In the genomic region with DNA sequence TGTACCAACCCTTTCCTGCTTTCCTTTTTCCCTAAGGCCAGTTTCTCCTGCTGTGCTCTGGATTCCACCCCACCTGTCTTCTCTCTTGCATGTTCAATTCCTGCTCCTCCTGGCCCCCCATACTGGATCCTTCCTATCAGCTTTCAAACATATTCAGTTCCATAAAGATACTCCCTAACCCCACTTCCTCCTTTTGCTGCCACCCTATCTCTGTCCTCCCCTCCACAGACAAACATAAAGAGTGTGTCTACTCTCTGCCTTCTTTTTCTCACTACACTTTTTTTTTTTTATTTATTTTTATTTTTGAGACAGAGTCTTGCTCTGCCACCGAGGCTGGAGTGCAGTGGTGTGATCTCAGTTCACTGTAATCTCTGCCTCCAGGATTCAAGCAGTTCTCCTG, we compare ENCODE assay signal across 24 cellular contexts.
"Had no signal": no experiment of that assay in that cellular context is flagged by ENCODE, and none has a peak within 500 bp of the region (broad histone marks: within the 10 kb centered on the region; RNA-seq: fewer than 3 reads in every experiment).

No MANE protein-coding gene starts in this region.

- DNase-seq: activated CD4-positive, alpha-beta memory T cell treated with anti-CD3 and anti-CD28 coated beads, Interleukin-2, amount 10 ng/mL, durations not matched to agents 7 days and 5 days; activated CD4-positive, alpha-beta T cell treated with anti-CD3 and anti-CD28 coated beads, Interleukin-2, amount 50 U/mL, for 1 hour; activated CD4-positive, CD25-positive, alpha-beta regulatory T cell; activated gamma-delta T cell; activated naive CD4-positive, alpha-beta T cell treated with anti-CD3 and anti-CD28 coated beads for 36 hours; activated T-cell treated with anti-CD3 and anti-CD28 coated beads for 4 hours; activated T-cell treated with anti-CD3 and anti-CD28 coated beads, Interleukin-2, amount 50 U/mL, for 48 hours; amygdala; MM.1S; NCI-H1105; NCI-H1436; NCI-H1694 treated with DMSO at 0.1 percent for 48 hours; NCI-H2029 treated with DMSO at 0.1 percent for 48 hours; NCI-H510A treated with DMSO at 0.1 percent for 48 hours; NCI-H69; RPMI8226; T-helper 1 cell had no signal

- H3K36me3 Mint-ChIP-seq: brain, IgD-negative memory B cell had no signal

- ATAC-seq: activated T-helper 17 cell treated with anti-CD3 and anti-CD28 coated beads, Interleukin-2, amount 50 U/mL, for 72 hours; Panc1; Right ventricle myocardium inferior had no signal

- H3K4me1 Mint-ChIP-seq: activated CD4-positive, alpha-beta memory T cell treated with anti-CD3 and anti-CD28 coated beads, Interleukin-2, amount 10 ng/mL, durations not matched to agents 7 days and 5 days; activated T-helper 17 cell treated with anti-CD3 and anti-CD28 coated beads, Interleukin-2, amount 50 U/mL, for 72 hours; brain; central memory CD8-positive, alpha-beta T cell; IgD-negative memory B cell had no signal

- H3K27ac Mint-ChIP-seq: activated CD4-positive, alpha-beta memory T cell treated with anti-CD3 and anti-CD28 coated beads, Interleukin-2, amount 10 ng/mL, durations not matched to agents 7 days and 5 days; activated naive CD4-positive, alpha-beta T cell treated with anti-CD3 and anti-CD28 coated beads for 36 hours; activated naive CD8-positive, alpha-beta T cell; activated T-helper 17 cell treated with anti-CD3 and anti-CD28 coated beads, Interleukin-2, amount 50 U/mL, for 72 hours; brain; IgD-negative memory B cell had no signal

- H3K4me3 Mint-ChIP-seq: activated CD4-positive, alpha-beta memory T cell treated with anti-CD3 and anti-CD28 coated beads, Interleukin-2, amount 10 ng/mL, durations not matched to agents 7 days and 5 days; activated naive CD4-positive, alpha-beta T cell treated with anti-CD3 and anti-CD28 coated beads for 36 hours; activated naive CD8-positive, alpha-beta T cell; activated T-helper 17 cell treated with anti-CD3 and anti-CD28 coated beads, Interleukin-2, amount 50 U/mL, for 72 hours; brain; central memory CD8-positive, alpha-beta T cell; IgD-negative memory B cell had no signal

- H3K9me3 Mint-ChIP-seq: activated CD4-positive, alpha-beta memory T cell treated with anti-CD3 and anti-CD28 coated beads, Interleukin-2, amount 10 ng/mL, durations not matched to agents 7 days and 5 days; activated naive CD4-positive, alpha-beta T cell treated with anti-CD3 and anti-CD28 coated beads for 36 hours; activated T-helper 17 cell treated with anti-CD3 and anti-CD28 coated beads, Interleukin-2, amount 50 U/mL, for 72 hours; brain; central memory CD8-positive, alpha-beta T cell had no signal
